In genomic region chr20:62808211-62808865, GRCh38 we compare ENCODE assay signal across 7 cellular contexts. TPM values are rescaled to one million over a fixed set of nuclear protein-coding genes. Genes with fewer than 3 reads are reported as not detected.
DNase-seq lines count a peak whose midpoint lies in the region; ATAC-seq and TF ChIP-seq lines count a peak whose summit lies in the region.

No MANE protein-coding gene starts in this region.

- no peak overlapping the region for H3K27ac ChIP-seq in liver (ENCODE audit: low read depth in 1 of 2, low read length in 2 of 2)

- 45% methylated on average over 21 of the region's 21 CpGs for WGBS in liver

- peak; percentile 78 to 82 for TF ChIP-seq RAD21 in liver (IDR thresholded peaks at IDR 0.05)

- H3K4me3 ChIP-seq in GM12875 (ENCODE audit: low read depth, low read length) (no peak overlapping the region), liver (ENCODE audit: low read depth in 1 of 3, low read length in 3 of 3) (no peak overlapping the region)

- peaks cover 17 to 40% (median 30%) of the 10 kb centered on the region in 4 donors for H3K4me1 ChIP-seq in liver (ENCODE audit: control insufficient read depth in 4 of 4, insufficient read depth in 4 of 4, low read length in 3 of 4)

- H3K9me3 ChIP-seq in liver (ENCODE audit: control insufficient read depth in 4 of 4, low read length in 3 of 4) = no peaks in the 10 kb centered on the region

- H3K36me3 ChIP-seq in liver (ENCODE audit: control insufficient read depth in 4 of 4, insufficient read depth in 3 of 4, low read depth in 1 of 4, low read length in 3 of 4) = peaks cover 30 to 52% (median 35%) of the 10 kb centered on the region in 4 donors

- ATAC-seq in HG03196 (IDR thresholded peaks at IDR 0.05; ENCODE audit: unreplicated experiment) = no peak

- H3K27me3 ChIP-seq in liver (ENCODE audit: control insufficient read depth in 4 of 4, insufficient read depth in 4 of 4, low read length in 3 of 4) = no peaks in the 10 kb centered on the region

- H3K9ac ChIP-seq in liver (ENCODE audit: low read depth in 1 of 2, low read length in 2 of 2) = no peak overlapping the region

- DNase-seq in NCI-H1930 (lab: John Stamatoyannopoulos, UW) = peak; percentile 32 to 59
- DNase-seq in activated CD4-positive, alpha-beta T cell treated with anti-CD3 and anti-CD28 coated beads for 24 hours (ENCODE audit: low read depth in 2 of 2) = peak; percentile 67 to 70
- peak; percentile 75 for DNase-seq in cerebellar cortex (ENCODE audit: low spot score)
- peak; percentile 40 to 43 for DNase-seq in stimulated activated CD8-positive, alpha-beta memory T cell treated with anti-CD3 and anti-CD28 coated beads, Interleukin-15, amount 100 ng/mL, for 4 hours (ENCODE audit: low read depth in 2 of 2)

- TF ChIP-seq CTCF in GM12875 (IDR thresholded peaks at IDR 0.05; ENCODE audit: borderline replicate concordance, insufficient read depth, low read depth, low read length) = peak; percentile 85
- peak; percentile 86 for TF ChIP-seq CTCF in liver (IDR thresholded peaks at IDR 0.05; ENCODE audit: low read depth, low read length, missing input control)

TF ChIP-seq in liver, 16 proteins besides CTCF, POLR2A, EP300 and RAD21:
- TF ChIP-seq YY1 (IDR thresholded peaks at IDR 0.05) (no peak), JUND (IDR thresholded peaks at IDR 0.05) (no peak), SP1 (IDR thresholded peaks at IDR 0.05) (no peak)
TF ChIP-seq in liver: peak in this region for 0.

RNA-seq across cellular contexts. Expression of gene OGFR, which starts 3.7 kb away (rescaled TPM):
- 10 to 100 TPM; 22.8 to 59.4 TPM for total RNA-seq in liver
- 10 to 100 TPM in 1 of 2 donors, 1 to 10 TPM in 1; 5.9 to 35.9 TPM for polyA plus RNA-seq in liver

RNA-seq across cellular contexts. Expression of gene COL9A3, which starts 8.5 kb away (rescaled TPM):
- total RNA-seq in liver = under 1 TPM; 0.92 to 0.98 TPM
- 1 to 10 TPM; 1.2 to 2.0 TPM for polyA plus RNA-seq in liver

RNA-seq across cellular contexts. Expression of gene MRGBP, which starts 12.1 kb away (rescaled TPM):
- 1 to 10 TPM; 4.5 to 6.6 TPM for total RNA-seq in liver
- polyA plus RNA-seq in liver = 1 to 10 TPM; 5.2 to 6.8 TPM

RNA-seq across cellular contexts. Expression of gene TCFL5, which starts 53.3 kb away (rescaled TPM):
- total RNA-seq in liver = 1 to 10 TPM; 2.0 to 3.8 TPM
- polyA plus RNA-seq in liver = 1 to 10 TPM in 1 of 2 donors, under 1 TPM in 1; 0.79 to 2.4 TPM
